ENCODE assay signal across 12 cellular contexts in genomic region chr18:50870138-50870845, GRCh38. TPM values are rescaled to one million over a fixed set of nuclear protein-coding genes. Genes with fewer than 3 reads are reported as not detected.
DNase-seq lines count a peak whose midpoint lies in the region; ATAC-seq and TF ChIP-seq lines count a peak whose summit lies in the region.
"Had no signal": no experiment of that assay in that cellular context is flagged by ENCODE, and none has a peak within 500 bp of the region (broad histone marks: within the 10 kb centered on the region; RNA-seq: fewer than 3 reads in every experiment).

No MANE protein-coding gene starts in this region.

- H3K4me3 ChIP-seq in epithelial cell of proximal tubule (ENCODE audit: low read depth, low read length) = no peak overlapping the region
- H3K4me3 ChIP-seq in testis = no peak overlapping the region

- DNase-seq in H4 (ENCODE audit: low spot score) (peak; percentile 77), RKO (ENCODE audit: low spot score) (peak; percentile 85), epithelial cell of proximal tubule (ENCODE audit: low read depth) (peak; percentile 66), renal cortical epithelial cell (ENCODE audit: low read depth) (peak; percentile 94), testis (no peak), midbrain (lab: John Stamatoyannopoulos, UW) (no peak), GF-D8 (lab: John Stamatoyannopoulos, UW) (no peak)
- DNase-seq: activated effector memory CD4-positive, alpha-beta T cell treated with anti-CD3 and anti-CD28 coated beads, Interleukin-2, amount 50 U/mL, for 16 hours; GOT3; NCI-H1436 treated with DMSO at 0.1 percent for 48 hours; stimulated activated CD4-positive, alpha-beta T cell treated with anti-CD3 and anti-CD28 coated beads, Interleukin-4, amount 100 ng/mL, for 4 hours had no signal

- H3K9me3 ChIP-seq in testis = no peaks in the 10 kb centered on the region

- no peak for TF ChIP-seq CTCF in epithelial cell of proximal tubule (conservative IDR thresholded peaks at IDR 0.05; ENCODE audit: low read depth, low read length)
- no peak for TF ChIP-seq CTCF in testis (IDR thresholded peaks at IDR 0.05)

- H3K36me3 ChIP-seq in testis (ENCODE audit: low read depth, missing control alignments) = no peaks in the 10 kb centered on the region

- H3K4me1 ChIP-seq in testis = no peaks in the 10 kb centered on the region

- ATAC-seq in GM18909 (IDR thresholded peaks at IDR 0.05; ENCODE audit: poor library complexity, unreplicated experiment) = no peak

- H3K27ac ChIP-seq in testis = no peak overlapping the region

- intact Hi-C loops in testis (cut with DNase I; ENCODE audit: low total_unique reads) = no loop called here

- WGBS in testis, 2 donors = 91 to 93% methylated on average over 7 of the region's 7 CpGs

- no peak for TF ChIP-seq POLR2A in testis (IDR thresholded peaks at IDR 0.05)

- no peaks in the 10 kb centered on the region for H3K27me3 ChIP-seq in testis

RNA-seq across cellular contexts. Expression of gene ME2, which starts 8.6 kb away (rescaled TPM):
- 42.6 and 46.2 TPM in 2 replicates for total RNA-seq in H4 (2014; rRNA removed; shearing (Covaris generic))
- total RNA-seq in epithelial cell of proximal tubule (57.4 and 60.4 TPM in 2 replicates), renal cortical epithelial cell (72.3 and 77.1 TPM in 2 replicates), testis (100 to 1,000 TPM in 1 of 2 donors, 10 to 100 TPM in 1; 72.0 to 101 TPM)
- 49.2 TPM for polyA plus RNA-seq in testis (ENCODE audit: insufficient read depth, low read depth, low replicate concordance)

RNA-seq across cellular contexts. Expression of gene MRO, which starts 50.5 kb away (rescaled TPM):
- 0.82 and 1.2 TPM in 2 replicates for total RNA-seq in H4 (2014; rRNA removed; shearing (Covaris generic))
- total RNA-seq in epithelial cell of proximal tubule = not detected in 2 replicates
- 0.30 TPM in 1 of 2 replicates, not detected in the other for total RNA-seq in renal cortical epithelial cell
- total RNA-seq in testis = 100 to 1,000 TPM in 1 of 2 donors, 10 to 100 TPM in 1; 87.4 to 134 TPM
- 92.8 TPM for polyA plus RNA-seq in testis (ENCODE audit: insufficient read depth, low read depth, low replicate concordance)

Comparison
In these comparisons a context has a peak if more than half of its experiments do, and no peak if none do; other contexts are left out.
1. DNase-seq: peak in H4 (single experiment), RKO (single experiment), epithelial cell of proximal tubule (single experiment) and renal cortical epithelial cell (single experiment); none in testis (single experiment), midbrain (single experiment) and GF-D8 (single experiment).
2. RNA of gene MRO, which starts 50.5 kb away (total RNA-seq): 87.4 to 134 TPM in testis; 0.82 to 1.2 TPM in H4, 0.30 TPM in renal cortical epithelial cell and not detected in epithelial cell of proximal tubule; every median in the first group is over 10 times any median in the second.